18 cellular contexts compared by ENCODE assay signal in the genomic region with DNA sequence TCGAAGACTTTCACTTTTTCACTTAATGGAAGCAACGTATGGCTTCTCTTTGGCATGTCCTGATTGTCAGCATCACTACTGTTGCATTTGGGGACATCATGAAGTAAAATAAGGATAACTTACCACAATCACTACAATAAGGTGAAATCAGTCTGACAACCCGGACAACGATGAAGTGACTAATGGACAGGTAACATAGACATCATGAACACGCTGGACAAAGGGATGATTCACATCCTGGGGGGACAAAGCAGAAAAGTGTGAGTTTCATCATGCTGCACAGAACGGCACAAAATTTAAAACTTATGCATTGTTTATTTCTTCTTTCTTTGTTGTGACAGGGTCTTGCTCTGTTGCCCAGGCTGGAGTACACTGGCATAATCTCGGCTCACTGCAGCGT. TPM values are rescaled to one million over a fixed set of nuclear protein-coding genes. Genes with fewer than 3 reads are reported as not detected.
DNase-seq lines count a peak whose midpoint lies in the region; ATAC-seq, FAIRE-seq and TF ChIP-seq lines count a peak whose summit lies in the region.
"Had no signal": no experiment of that assay in that cellular context is flagged by ENCODE, and none has a peak within 500 bp of the region (broad histone marks: within the 10 kb centered on the region; RNA-seq: fewer than 3 reads in every experiment).

No MANE protein-coding gene starts in this region.

- H2AFZ ChIP-seq in endothelial cell of umbilical vein (ENCODE audit: low read depth, low read length) = no peak overlapping the region
- H2AFZ ChIP-seq in GM23248 = no peak overlapping the region

- H3K27me3 ChIP-seq in breast epithelium (no peaks in the 10 kb centered on the region), endothelial cell of umbilical vein (ENCODE audit: control insufficient read depth in 2 of 2, insufficient read depth in 2 of 2, low read length in 2 of 2) (no peaks in the 10 kb centered on the region), GM23248 (replicated peaks; ENCODE audit: insufficient read depth) (0 out of 2 replicates have a peak, but pooled peaks cover 4% of the 10 kb centered on the region)
- H3K27me3 ChIP-seq: BLaER1 had no signal

- no peaks in the 10 kb centered on the region for H3F3A ChIP-seq in GM23248 (ENCODE audit: insufficient read depth)

- H3K4me1 ChIP-seq in breast epithelium (no peaks in the 10 kb centered on the region), endothelial cell of umbilical vein (ENCODE audit: control insufficient read depth, extremely low read depth, insufficient read depth, low read length) (no peaks in the 10 kb centered on the region), GM23248 (ENCODE audit: insufficient read depth) (no peaks in the 10 kb centered on the region)
- H3K4me1 ChIP-seq: BLaER1, Caco-2 had no signal

- H3K36me3 Mint-ChIP-seq in MCF 10A (ENCODE audit: insufficient read depth, unreplicated experiment) = no peaks in the 10 kb centered on the region
- H3K36me3 Mint-ChIP-seq: CD8-positive, alpha-beta memory T cell had no signal

- no peaks in the 10 kb centered on the region for H3K36me3 ChIP-seq in breast epithelium
- no peaks in the 10 kb centered on the region for H3K36me3 ChIP-seq in endothelial cell of umbilical vein (ENCODE audit: control insufficient read depth in 2 of 2, extremely low read depth in 1 of 2, insufficient read depth in 2 of 2, low read length in 2 of 2)
- no peaks in the 10 kb centered on the region for H3K36me3 ChIP-seq in GM23248 (ENCODE audit: low read depth)
- H3K36me3 ChIP-seq: BLaER1 had no signal

- intact Hi-C loops in MCF 10A (cut with micrococcal nuclease) = no loop called here
- intact Hi-C loops in breast epithelium (cut with DNase I; ENCODE audit: low total_unique reads) = no loop called here
- intact Hi-C loops in endothelial cell of umbilical vein (cut with micrococcal nuclease) = no loop called here

- H3K9me2 ChIP-seq in GM23248 (ENCODE audit: insufficient read depth) = no peaks in the 10 kb centered on the region

- H3K9me3 ChIP-seq in breast epithelium = no peaks in the 10 kb centered on the region
- no peaks in the 10 kb centered on the region for H3K9me3 ChIP-seq in endothelial cell of umbilical vein (replicated peaks; ENCODE audit: control insufficient read depth, insufficient read depth, low read length)
- H3K9me3 ChIP-seq in GM23248 (ENCODE audit: low read depth) = no peaks in the 10 kb centered on the region
- H3K9me3 ChIP-seq: BLaER1, Caco-2 had no signal

- H3K9me3 Mint-ChIP-seq in MCF 10A (ENCODE audit: unreplicated experiment) = no peaks in the 10 kb centered on the region
- H3K9me3 Mint-ChIP-seq: H9 had no signal

- H3K4me3 ChIP-seq in breast epithelium (no peak overlapping the region), endothelial cell of umbilical vein (replicated peaks in 1 of 3; ENCODE audit: insufficient read depth in 1 of 3, low read depth in 1 of 3, low read length in 3 of 3) (no peak overlapping the region), GM23248 (no peak overlapping the region)
- H3K4me3 ChIP-seq: BLaER1, GM12878 had no signal

- CTCF ChIA-PET in MCF 10A (lab: Yijun Ruan, JAX) (interaction anchor here (0.7 kb wide), 1 partner anchor 316 kb away, joined by 3 read pairs; no protein-coding TSS in a partner anchor), endothelial cell of umbilical vein (lab: Charles Lee) (no interaction called here)

- DNase-seq in MCF 10A (ENCODE audit: unreplicated experiment) (peak; percentile 65), breast epithelium (ENCODE audit: low spot score in 2 of 2) (no peak), RPMI7951 (ENCODE audit: low read depth) (peak; percentile 2), endothelial cell of umbilical vein (ENCODE audit: low read depth, low spot score) (no peak), kidney tubule cell (ENCODE audit: low spot score) (peak; percentile 39), GM23248 (no peak)
- DNase-seq: AML-193; Caco-2; CD8-positive, alpha-beta memory T cell; GOT3; H9; IMR-90 had no signal

- peaks cover 7% of the 10 kb centered on the region for H3K4me1 Mint-ChIP-seq in MCF 10A (ENCODE audit: insufficient read depth, unreplicated experiment)
- H3K4me1 Mint-ChIP-seq: CD8-positive, alpha-beta memory T cell; H9 had no signal

- FAIRE-seq in endothelial cell of umbilical vein (lab: Jason Lieb, UNC) = peak; percentile 46
- FAIRE-seq: GM12878 had no signal

- no peaks in the 10 kb centered on the region for H4K20me1 ChIP-seq in endothelial cell of umbilical vein (replicated peaks; ENCODE audit: control insufficient read depth, extremely low read depth, insufficient read depth, low read length)
- H4K20me1 ChIP-seq in GM23248 (ENCODE audit: insufficient read depth) = no peaks in the 10 kb centered on the region
- H4K20me1 ChIP-seq: BLaER1 had no signal

- in situ Hi-C loops in GM23248 (cut with MboI) = no loop called here

- 68 to 69% methylated on average over 8 of the region's 8 CpGs for WGBS in GM23248 (ENCODE audit: low coverage in 1 of 2, low lambda C conversion rate in 2 of 2, missing lambda C conversion rate in 2 of 2), 2 experiments

- no peaks in the 10 kb centered on the region for H3K27me3 Mint-ChIP-seq in MCF 10A (ENCODE audit: insufficient read depth, unreplicated experiment)

- H3K79me2 ChIP-seq in endothelial cell of umbilical vein (ENCODE audit: control insufficient read depth, insufficient read depth, low read length) = no peaks in the 10 kb centered on the region
- H3K79me2 ChIP-seq in GM23248 (ENCODE audit: insufficient read depth) = no peaks in the 10 kb centered on the region

- dilution Hi-C loops in endothelial cell of umbilical vein (cut with MboI; ENCODE audit: extremely low pct_ligation_motif_present, low sequenced_read_pairs) = no loop called here

- POLR2A ChIA-PET in MCF 10A (lab: Yijun Ruan, JAX) = interaction anchor here (0.6 kb wide), 1 partner anchor 468 kb away, joined by 4 read pairs; no protein-coding TSS in a partner anchor
- POLR2A ChIA-PET in endothelial cell of umbilical vein (lab: Charles Lee) = no interaction called here

- H3K27ac ChIP-seq in breast epithelium (no peak overlapping the region), endothelial cell of umbilical vein (ENCODE audit: insufficient read depth, low read depth, low read length) (no peak overlapping the region), GM23248 (no peak overlapping the region)
- H3K27ac ChIP-seq: 22Rv1, BLaER1, HL-60 had no signal

- BruUV-seq in MCF 10A (replicated peaks; lab: Mats Ljungman, UMichigan) (no TSS peak), endothelial cell of umbilical vein (replicated peaks; lab: Mats Ljungman, UMichigan) (no TSS peak)

- H3K9ac ChIP-seq in endothelial cell of umbilical vein (replicated peaks; ENCODE audit: extremely low read depth, insufficient read depth, low read length) (no peak overlapping the region), GM23248 (no peak overlapping the region)
- H3K9ac ChIP-seq: BLaER1 had no signal

- TF ChIP-seq POLR2A in breast epithelium (IDR thresholded peaks at IDR 0.05) (no peak), endothelial cell of umbilical vein (IDR thresholded peaks at IDR 0.05; ENCODE audit: low read depth, low read length) (no peak), GM18505 (IDR thresholded peaks at IDR 0.05; ENCODE audit: borderline replicate concordance, extremely low read depth, insufficient read depth, insufficient read length) (no peak)

- ATAC-seq in GM18505 (IDR thresholded peaks at IDR 0.05; ENCODE audit: unreplicated experiment) (no peak), HG02571 (IDR thresholded peaks at IDR 0.05; ENCODE audit: unreplicated experiment) (no peak)
- ATAC-seq: GM12878 had no signal

- H3K4me2 ChIP-seq in endothelial cell of umbilical vein (ENCODE audit: insufficient read depth, low read length) (no peak overlapping the region), GM23248 (ENCODE audit: unreplicated experiment) (no peak overlapping the region)
- H3K4me2 ChIP-seq: BLaER1 had no signal

- no peak overlapping the region for H3K27ac Mint-ChIP-seq in MCF 10A (ENCODE audit: low read depth, unreplicated experiment)
- H3K27ac Mint-ChIP-seq: CD8-positive, alpha-beta memory T cell; H9 had no signal

- no peak overlapping the region for H3K4me3 Mint-ChIP-seq in MCF 10A (ENCODE audit: unreplicated experiment)
- H3K4me3 Mint-ChIP-seq: CD8-positive, alpha-beta memory T cell; H9 had no signal

- TF ChIP-seq CTCF in MCF 10A (IDR thresholded peaks at IDR 0.05; ENCODE audit: unreplicated experiment) = no peak
- no peak for TF ChIP-seq CTCF in breast epithelium (IDR thresholded peaks at IDR 0.05)
- no peak for TF ChIP-seq CTCF in endothelial cell of umbilical vein (IDR thresholded peaks at IDR 0.05; ENCODE audit: extremely low read depth in 1 of 2, insufficient read depth in 1 of 2, low read depth in 1 of 2, low read length in 2 of 2)

- no peaks in the 10 kb centered on the region for H3K9me1 ChIP-seq in endothelial cell of umbilical vein (replicated peaks; ENCODE audit: control insufficient read depth, extremely low read depth, insufficient read depth, low read length)

TF ChIP-seq in endothelial cell of umbilical vein, 7 proteins besides CTCF, POLR2A, EP300 and RAD21 (continues in another document):
- TF ChIP-seq EZH2 (IDR thresholded peaks at IDR 0.05; ENCODE audit: borderline replicate concordance, low read depth, low read length, severe bottlenecking) (no peak), POLR2AphosphoS5 (IDR thresholded peaks at IDR 0.05; ENCODE audit: insufficient read depth, low read depth, low read length) (no peak), GATA2 (IDR thresholded peaks at IDR 0.05; ENCODE audit: insufficient read depth, insufficient read length, low read depth, low read length) (no peak), JUN (IDR thresholded peaks at IDR 0.05; ENCODE audit: borderline replicate concordance, insufficient read depth, insufficient read length, low read depth) (no peak), MYC (IDR thresholded peaks at IDR 0.05; ENCODE audit: low read depth, low read length) (no peak)
- TF ChIP-seq, protein P1, sequence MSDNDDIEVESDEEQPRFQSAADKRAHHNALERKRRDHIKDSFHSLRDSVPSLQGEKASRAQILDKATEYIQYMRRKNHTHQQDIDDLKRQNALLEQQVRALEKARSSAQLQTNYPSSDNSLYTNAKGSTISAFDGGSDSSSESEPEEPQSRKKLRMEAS (IDR thresholded peaks at IDR 0.05; ENCODE audit: insufficient read depth, insufficient read length) = no peak

RNA-seq across cellular contexts. Expression of gene FH, which starts 53.9 kb away (rescaled TPM):
- total RNA-seq in MCF 10A (2022) = 136 and 215 TPM in 2 replicates
- total RNA-seq in breast epithelium = 10 to 100 TPM; 43.2 to 48.0 (median 44.2) TPM
- total RNA-seq in RPMI7951 (2014; rRNA removed; shearing (Covaris generic)) = 84.7 and 87.0 TPM in 2 replicates
- total RNA-seq in endothelial cell of umbilical vein = 96.6 and 105 TPM in 2 replicates
- polyA plus RNA-seq in endothelial cell of umbilical vein = 33.0 and 41.9 TPM in 2 replicates
- polyA plus RNA-seq in endothelial cell of umbilical vein (2011; cell fraction: cytosol; rRNA removed) = 55.3 and 56.5 TPM in 2 replicates
- 45.9 and 75.9 TPM in 2 replicates for polyA plus RNA-seq in endothelial cell of umbilical vein (2011; cell fraction: nucleus; rRNA removed)
- polyA plus RNA-seq in endothelial cell of umbilical vein (2012) = 82.2 and 112 TPM in 2 replicates
- polyA minus RNA-seq in endothelial cell of umbilical vein = 50.4 and 56.0 TPM in 2 replicates
- polyA minus RNA-seq in endothelial cell of umbilical vein (2011; cell fraction: cytosol; rRNA and poly(A)+ RNA removed) = 100 TPM
- polyA minus RNA-seq in endothelial cell of umbilical vein (2011; cell fraction: nucleus; rRNA and poly(A)+ RNA removed) = 23.2 and 28.1 TPM in 2 replicates
- total RNA-seq in GM23248 (2014; rRNA removed; shearing (Covaris generic)) = 63.1 and 87.3 TPM in 2 replicates
- polyA plus RNA-seq in GM23248 (2016; fragmentation: Nextera tagmentation; extraction: Ambion mirVana) = 71.7 and 74.5 TPM in 2 replicates

Comparison
In these comparisons a context has a peak if more than half of its experiments do, and no peak if none do; other contexts are left out.
1. DNase-seq: peak in MCF 10A (single experiment), RPMI7951 (single experiment) and kidney tubule cell (single experiment); none in breast epithelium (0 of 2), endothelial cell of umbilical vein (single experiment) and GM23248 (single experiment).